In genomic region chrX:55206152-55206941, GRCh38 we compare ENCODE assay signal across 21 cellular contexts. TPM values are rescaled to one million over a fixed set of nuclear protein-coding genes. Genes with fewer than 3 reads are reported as not detected.
A peak's percentile ranks its signal among the peaks of the same experiment; 100 is the strongest.
DNase-seq lines count a peak whose midpoint lies in the region; ATAC-seq, FAIRE-seq and TF ChIP-seq lines count a peak whose summit lies in the region.
"Had no signal": no experiment of that assay in that cellular context is flagged by ENCODE, and none has a peak within 500 bp of the region (broad histone marks: within the 10 kb centered on the region; RNA-seq: fewer than 3 reads in every experiment).

No MANE protein-coding gene starts in this region.

- no peak for TF ChIP-seq POLR2A in A549 (IDR thresholded peaks at IDR 0.05; ENCODE audit: low read length)
- no peak for TF ChIP-seq POLR2A in GM12891 (IDR thresholded peaks at IDR 0.05; ENCODE audit: low read depth, low read length)

- no peak for TF ChIP-seq EP300 in A549 (IDR thresholded peaks at IDR 0.05)

- TF ChIP-seq RAD21 in A549 (conservative IDR thresholded peaks at IDR 0.05 in 1 of 2, IDR thresholded peaks at IDR 0.05 in 1 of 2): no peak

- no peak for ATAC-seq in A549
- ATAC-seq in GM19351 (IDR thresholded peaks at IDR 0.05; ENCODE audit: unreplicated experiment): no peak

- POLR2A ChIA-PET in A549 (lab: Yijun Ruan, JAX): no interaction called here

- CTCF ChIA-PET in A549 (lab: Yijun Ruan, JAX): no interaction called here

- H3K4me1 ChIP-seq in A549: no peaks in the 10 kb centered on the region
- H3K4me1 ChIP-seq: BE2C, Caco-2 had no signal

- H3K9me3 ChIP-seq in A549: no peaks in the 10 kb centered on the region
- H3K9me3 ChIP-seq: BE2C, Caco-2 had no signal

- in situ Hi-C loops in GM13976 (cut with MboI; ENCODE audit: low sequenced_read_pairs, unreplicated experiment): no loop called here

- H3K4me3 ChIP-seq in A549: no peak overlapping the region
- H3K4me3 ChIP-seq: GM23248 had no signal

- DNase-seq in A549 (ENCODE audit: low read depth in 1 of 2, low spot score in 1 of 2) (no peak), GM12891 (ENCODE audit: insufficient read length, low spot score) (no peak), RCC 7860 (ENCODE audit: low spot score) (peak; percentile 4), kidney tubule cell (ENCODE audit: low spot score) (peak; percentile 42), GM13976 (ENCODE audit: low spot score) (no peak), GM03348 (ENCODE audit: low spot score) (no peak)
- DNase-seq: ACHN; BE2C; C1 segment of cervical spinal cord; Caco-2; CD4-positive, CD25-positive, alpha-beta regulatory T cell; DMS153; DMS79; GDM1; GM23248; HCEC 1CT; KG1 had no signal

- no peak overlapping the region for H3K27ac ChIP-seq in A549
- H3K27ac ChIP-seq: GM23248, HL-60 had no signal

- TF ChIP-seq CTCF in A549 (IDR thresholded peaks at IDR 0.05): no peak
- no peak for TF ChIP-seq CTCF in GM13976 (IDR thresholded peaks at IDR 0.05; ENCODE audit: borderline replicate concordance, control extremely low read depth, extremely low read depth, insufficient read depth, missing control alignments)

- no peak for FAIRE-seq in A549 (lab: Jason Lieb, UNC)
- FAIRE-seq in GM12891 (lab: Jason Lieb, UNC): peak; percentile 75
- no peak for FAIRE-seq in RCC 7860 (lab: Jason Lieb, UNC)
- FAIRE-seq: GM19239 had no signal

- no peak overlapping the region for H3K4me2 ChIP-seq in A549

- 24% methylated on average over 6 of the region's 6 CpGs for WGBS in A549 (ENCODE audit: missing lambda C conversion rate)

TF ChIP-seq in A549, 52 proteins besides CTCF, POLR2A, EP300 and RAD21:
- TF ChIP-seq JUNB (IDR thresholded peaks at IDR 0.05) (no peak), MAFK (IDR thresholded peaks at IDR 0.05; ENCODE audit: partially characterized antibody) (peak; percentile 78), NFE2L2 (conservative IDR thresholded peaks at IDR 0.05; ENCODE audit: low read length) (0 out of 2 replicates have a peak, but pooled peaks have one; percentile 30)

TF ChIP-seq in GM12891, 5 proteins besides CTCF, POLR2A, EP300 and RAD21:
- TF ChIP-seq POLR2AphosphoS5 (IDR thresholded peaks at IDR 0.05; ENCODE audit: low read depth, low read length): no peak
- TF ChIP-seq PAX5 (IDR thresholded peaks at IDR 0.05; ENCODE audit: insufficient read depth, low read length, severe bottlenecking): no peak
- TF ChIP-seq TAF1 (IDR thresholded peaks at IDR 0.05; ENCODE audit: low read depth, low read length): no peak
- no peak for TF ChIP-seq POU2F2 (IDR thresholded peaks at IDR 0.05; ENCODE audit: low read depth, low read length)
- TF ChIP-seq SPI1 (IDR thresholded peaks at IDR 0.05; ENCODE audit: low read depth, low read length): no peak

RNA-seq across cellular contexts. Expression of gene PAGE5, which starts 13.8 kb away (rescaled TPM):
- polyA plus RNA-seq in A549 (2011; rRNA removed) (not detected in 2 replicates), A549 (2017; fragmentation: RNase III; extraction: RNeasy Plus Mini Kit Qiagen cat#74134 plus additional on column Dnase treatment) (not detected in 3 replicates)
- not detected in 2 replicates for polyA plus RNA-seq in A549 (2012; cell fraction: cytosol; rRNA removed)
- polyA plus RNA-seq in A549 (2012; cell fraction: nucleus; rRNA removed): not detected in 2 replicates
- not detected in 2 replicates for polyA minus RNA-seq in A549 (2011; rRNA and poly(A)+ RNA removed)
- not detected for polyA plus RNA-seq in GM12891 (2012; ENCODE audit: low read depth, missing spikeins)
- polyA plus RNA-seq: GM23248, IgD-negative memory B cell had no signal

RNA-seq across cellular contexts. Expression of gene PAGE3, which starts 58.4 kb away (rescaled TPM):
- not detected in 2 replicates for polyA plus RNA-seq in A549 (2011; rRNA removed)
- not detected in 2 replicates for polyA plus RNA-seq in A549 (2012; cell fraction: cytosol; rRNA removed)
- polyA plus RNA-seq in A549 (2012; cell fraction: nucleus; rRNA removed): not detected in 2 replicates
- polyA plus RNA-seq in A549 (2017; fragmentation: RNase III; extraction: RNeasy Plus Mini Kit Qiagen cat#74134 plus additional on column Dnase treatment): not detected in 3 replicates
- polyA minus RNA-seq in A549 (2011; rRNA and poly(A)+ RNA removed): not detected in 2 replicates
- not detected for polyA plus RNA-seq in GM12891 (2012; ENCODE audit: low read depth, missing spikeins)
- polyA plus RNA-seq: CD4-positive, CD25-positive, alpha-beta regulatory T cell; GM23248; IgD-negative memory B cell had no signal

Comparison
In these comparisons a context has a peak if more than half of its experiments do, and no peak if none do; other contexts are left out.
1. DNase-seq: peak in RCC 7860 (single experiment) and kidney tubule cell (single experiment); none in A549 (0 of 2), GM12891 (single experiment), GM13976 (single experiment) and GM03348 (single experiment).